8 cellular contexts compared by ENCODE assay signal in genomic region chr11:2377511-2378443, GRCh38. TPM values are rescaled to one million over a fixed set of nuclear protein-coding genes. Genes with fewer than 3 reads are reported as not detected.
DNase-seq lines count a peak whose midpoint lies in the region; ATAC-seq, FAIRE-seq and TF ChIP-seq lines count a peak whose summit lies in the region.

No MANE protein-coding gene starts in this region.

- DNase-seq in NCI-H2196 (lab: John Stamatoyannopoulos, UW; ENCODE audit: unreplicated experiment), result peak; percentile 48
- DNase-seq in NCI-H2196 treated with DMSO at 0.1 percent for 48 hours (lab: John Stamatoyannopoulos, UW; ENCODE audit: unreplicated experiment), result no peak
- peak; percentile 64 for DNase-seq in HTR-8/SVneo (ENCODE audit: insufficient read length, low spot score)
- peak; percentile 46 for DNase-seq in choroid plexus epithelial cell (ENCODE audit: low read depth)
- DNase-seq in left lobe of liver (ENCODE audit: low spot score), result peak; percentile 57
- DNase-seq in stimulated activated CD4-positive, alpha-beta T cell treated with anti-CD3 and anti-CD28 coated beads, Interleukin-4, amount 100 ng/mL, for 4 hours, result peak; percentile 69 to 73
- no peak for DNase-seq in NCI-H526 treated with DMSO at 0.1 percent for 48 hours (lab: John Stamatoyannopoulos, UW)

- peak; percentile 53 to 55 for ATAC-seq in activated CD4-positive, CD25-positive, alpha-beta regulatory T cell treated with anti-CD3 and anti-CD28 coated beads, Interleukin-2, amount 50 U/mL, for 24 hours
- ATAC-seq in left lobe of liver, result no peak

- TF ChIP-seq CTCF in choroid plexus epithelial cell (conservative IDR thresholded peaks at IDR 0.05; ENCODE audit: low read depth, low read length), result no peak

- no peak for FAIRE-seq in HTR-8/SVneo (lab: Jason Lieb, UNC)

- peak overlapping the region; percentile 87 for H3K4me3 ChIP-seq in choroid plexus epithelial cell (ENCODE audit: low read depth, low read length)

RNA-seq across cellular contexts. Expression of gene CD81, which starts 0.7 kb away (rescaled TPM):
- total RNA-seq in left lobe of liver, result 564 TPM

RNA-seq across cellular contexts. Expression of gene TSSC4, which starts 22.8 kb away (rescaled TPM):
- total RNA-seq in left lobe of liver, result 24.8 TPM

Comparison
In these comparisons a context has a peak if more than half of its experiments do, and no peak if none do; other contexts are left out.
1. DNase-seq: peak in NCI-H2196 (single experiment), HTR-8/SVneo (single experiment), choroid plexus epithelial cell (single experiment), left lobe of liver (single experiment) and stimulated activated CD4-positive, alpha-beta T cell treated with anti-CD3 and anti-CD28 coated beads, Interleukin-4, amount 100 ng/mL, for 4 hours (2 of 2); none in NCI-H2196 treated with DMSO at 0.1 percent for 48 hours (single experiment) and NCI-H526 treated with DMSO at 0.1 percent for 48 hours (single experiment).